Comparison of ENCODE assay signal across 24 cellular contexts in the genomic region with DNA sequence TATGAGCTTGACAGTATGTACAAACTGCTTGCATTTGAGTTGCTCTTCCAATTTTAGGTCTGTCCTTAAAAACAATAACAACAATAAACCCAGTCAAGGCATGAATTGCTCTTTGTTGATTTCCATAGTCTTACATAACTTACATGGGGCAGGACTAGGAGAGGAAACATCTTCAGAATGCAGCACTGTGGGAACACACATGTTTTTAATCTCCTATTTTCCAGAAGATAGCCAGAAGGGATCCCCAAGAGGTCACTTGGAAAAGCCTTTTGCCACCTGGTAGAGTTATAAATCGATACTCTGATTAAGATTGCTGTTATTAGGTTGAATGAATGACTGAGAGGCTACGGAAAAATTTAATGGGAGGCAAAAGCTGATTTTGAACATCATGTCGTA.
DNase-seq lines count a peak whose midpoint lies in the region; ATAC-seq and TF ChIP-seq lines count a peak whose summit lies in the region.
"Had no signal": no experiment of that assay in that cellular context is flagged by ENCODE, and none has a peak within 500 bp of the region (broad histone marks: within the 10 kb centered on the region; RNA-seq: fewer than 3 reads in every experiment).

No MANE protein-coding gene starts in this region.

- H2BK5ac ChIP-seq in IMR-90 (ENCODE audit: low read depth, low read length, poor library complexity, severe bottlenecking), result no peak overlapping the region

- no peak overlapping the region for H2AK9ac ChIP-seq in IMR-90 (replicated peaks; ENCODE audit: low read depth, low read length, poor library complexity)

- in situ Hi-C loops in IMR-90 (cut with MboI; ENCODE audit: low sequenced_read_pairs), result no loop called here

- no peak overlapping the region for H2BK20ac ChIP-seq in IMR-90 (ENCODE audit: low read depth, low read length)

- H3K79me1 ChIP-seq in IMR-90 (ENCODE audit: low read depth in 1 of 2, low read length in 2 of 2), result no peaks in the 10 kb centered on the region

- H3K9ac ChIP-seq in IMR-90 (ENCODE audit: low read depth, low read length), result no peak overlapping the region

- no peak overlapping the region for H3K18ac ChIP-seq in IMR-90 (ENCODE audit: low read depth, low read length)

- no peaks in the 10 kb centered on the region for H3K9me3 ChIP-seq in IMR-90 (ENCODE audit: control insufficient read depth, insufficient read depth, low read length)
- H3K9me3 ChIP-seq: BE2C, breast epithelium, SJCRH30, upper lobe of left lung had no signal

- no peak overlapping the region for H3K4me2 ChIP-seq in IMR-90 (ENCODE audit: low read depth, low read length)

- DNase-seq in BJ (ENCODE audit: low read depth) (peak; percentile 62), IMR-90 (peak; percentile 29), fibroblast of mammary gland (ENCODE audit: low read depth) (peak; percentile 56), putamen (ENCODE audit: low spot score) (peak; percentile 17), GM19240 (ENCODE audit: insufficient read length, low spot score) (no peak), RWPE1 (ENCODE audit: low spot score) (no peak)
- no peak for DNase-seq in activated naive CD4-positive, alpha-beta T cell treated with anti-CD3 and anti-CD28 coated beads, Interleukin-2, amount 10 ng/mL, durations not matched to agents 7 days and 5 days
- DNase-seq: activated CD4-positive, alpha-beta T cell treated with anti-CD3 and anti-CD28 coated beads, Interleukin-2, amount 50 U/mL, for 1 hour; activated CD8-positive, alpha-beta memory T cell treated with anti-CD3 and anti-CD28 coated beads, Interleukin-2, amount 50 U/mL, for 4 hours; activated effector memory CD4-positive, alpha-beta T cell treated with Interleukin-2 at 50 U/mL for 16 hours; activated naive CD8-positive, alpha-beta T cell treated with anti-CD3 and anti-CD28 coated beads, Interleukin-2, amount 50 U/mL, for 24 hours; dermis blood vessel endothelial cell; nephron progenitor cell; OCI-M1; stimulated activated CD4-positive, alpha-beta T cell treated with anti-CD3 and anti-CD28 coated beads, Interleukin-2, amount 100 ng/mL, for 24 hours; stimulated activated naive CD8-positive, alpha-beta T cell treated with anti-CD3 and anti-CD28 coated beads, Interleukin-15, Interleukin-2, amounts not matched to agents 100 U/mL and 50 U/mL, for 24 hours; T-helper 2 cell; upper lobe of left lung; WERI-Rb-1 had no signal

- peaks cover 3% of the 10 kb centered on the region for H3K4me1 ChIP-seq in IMR-90 (ENCODE audit: control insufficient read depth, insufficient read depth, low read length)
- H3K4me1 ChIP-seq: BE2C, breast epithelium, SJCRH30, upper lobe of left lung had no signal

- dilution Hi-C loops in IMR-90 (cut with HindIII; ENCODE audit: low sequenced_read_pairs, unreplicated experiment), result no loop called here

- peaks cover 3% of the 10 kb centered on the region for H3K9me3 Mint-ChIP-seq in activated naive CD4-positive, alpha-beta T cell treated with anti-CD3 and anti-CD28 coated beads, Interleukin-2, amount 10 ng/mL, durations not matched to agents 7 days and 5 days
- H3K9me3 Mint-ChIP-seq: activated naive CD8-positive, alpha-beta T cell treated with anti-CD3 and anti-CD28 coated beads, Interleukin-2, amount 50 U/mL, for 24 hours had no signal

- H3K27me3 Mint-ChIP-seq in activated naive CD4-positive, alpha-beta T cell treated with anti-CD3 and anti-CD28 coated beads, Interleukin-2, amount 10 ng/mL, durations not matched to agents 7 days and 5 days, result no peaks in the 10 kb centered on the region
- H3K27me3 Mint-ChIP-seq: activated naive CD8-positive, alpha-beta T cell treated with anti-CD3 and anti-CD28 coated beads, Interleukin-2, amount 50 U/mL, for 24 hours had no signal

- no peak overlapping the region for H4K5ac ChIP-seq in IMR-90 (ENCODE audit: low read depth, low read length)

- H3K14ac ChIP-seq in IMR-90 (replicated peaks; ENCODE audit: low read depth, low read length), result no peak overlapping the region

- no peak overlapping the region for H3K23ac ChIP-seq in IMR-90 (ENCODE audit: low read depth, low read length)

- no peaks in the 10 kb centered on the region for H3K4me1 Mint-ChIP-seq in activated naive CD4-positive, alpha-beta T cell treated with anti-CD3 and anti-CD28 coated beads, Interleukin-2, amount 10 ng/mL, durations not matched to agents 7 days and 5 days
- H3K4me1 Mint-ChIP-seq: activated naive CD8-positive, alpha-beta T cell treated with anti-CD3 and anti-CD28 coated beads, Interleukin-2, amount 50 U/mL, for 24 hours; nephron progenitor cell had no signal

- no TSS peak for BruUV-seq in IMR-90 (replicated peaks; lab: Mats Ljungman, UMichigan)

- H3K4ac ChIP-seq in IMR-90 (ENCODE audit: low read depth, low read length), result no peak overlapping the region

- ATAC-seq in IMR-90 (ENCODE audit: low read depth) (peak; percentile 31; the same call in 1 of the 2 replicates), GM18858 (IDR thresholded peaks at IDR 0.05; ENCODE audit: unreplicated experiment) (no peak)
- ATAC-seq: activated naive CD8-positive, alpha-beta T cell treated with anti-CD3 and anti-CD28 coated beads, Interleukin-2, amount 50 U/mL, for 24 hours; stimulated activated naive CD8-positive, alpha-beta T cell treated with anti-CD3 and anti-CD28 coated beads, Interleukin-15, Interleukin-2, amounts not matched to agents 100 U/mL and 50 U/mL, for 24 hours had no signal

- H3K36me3 Mint-ChIP-seq in activated naive CD4-positive, alpha-beta T cell treated with anti-CD3 and anti-CD28 coated beads, Interleukin-2, amount 10 ng/mL, durations not matched to agents 7 days and 5 days, result no peaks in the 10 kb centered on the region

- TF ChIP-seq POLR2A in IMR-90 (IDR thresholded peaks at IDR 0.05; ENCODE audit: low read depth, low read length), result no peak

- H2AK5ac ChIP-seq in IMR-90 (ENCODE audit: low read depth, low read length), result no peak overlapping the region

- no peak overlapping the region for H3K27ac ChIP-seq in IMR-90 (ENCODE audit: insufficient read depth, low read length)
- no peak overlapping the region for H3K27ac ChIP-seq in RWPE1
- H3K27ac ChIP-seq: breast epithelium, SJCRH30, skin epidermis, upper lobe of left lung, WERI-Rb-1 had no signal

- H3K4me3 ChIP-seq in BJ (ENCODE audit: low read depth, low read length), result no peak overlapping the region
- H3K4me3 ChIP-seq in IMR-90 (ENCODE audit: insufficient read depth, low read depth, low read length), result no peak overlapping the region
- H3K4me3 ChIP-seq in fibroblast of mammary gland (ENCODE audit: control insufficient read depth, low read depth, low read length), result no peak overlapping the region
- H3K4me3 ChIP-seq: breast epithelium, SJCRH30, skin epidermis, upper lobe of left lung had no signal

- TF ChIP-seq CTCF in BJ (IDR thresholded peaks at IDR 0.05; ENCODE audit: insufficient read depth, low read depth, low read length) (no peak), IMR-90 (conservative IDR thresholded peaks at IDR 0.05; ENCODE audit: low read depth, low read length) (no peak), fibroblast of mammary gland (conservative IDR thresholded peaks at IDR 0.05; ENCODE audit: control insufficient read depth, insufficient read depth, low read depth, low read length) (no peak), RWPE1 (conservative IDR thresholded peaks at IDR 0.05; ENCODE audit: low read depth) (no peak)

- no peak overlapping the region for H4K8ac ChIP-seq in IMR-90 (ENCODE audit: low read depth in 2 of 2, low read length in 2 of 2)

- no peak overlapping the region for H3K4me3 Mint-ChIP-seq in activated naive CD4-positive, alpha-beta T cell treated with anti-CD3 and anti-CD28 coated beads, Interleukin-2, amount 10 ng/mL, durations not matched to agents 7 days and 5 days
- H3K4me3 Mint-ChIP-seq: activated naive CD8-positive, alpha-beta T cell treated with anti-CD3 and anti-CD28 coated beads, Interleukin-2, amount 50 U/mL, for 24 hours; nephron progenitor cell had no signal

- H3K36me3 ChIP-seq in BJ (ENCODE audit: control insufficient read depth, insufficient read depth, low read length), result no peaks in the 10 kb centered on the region
- no peaks in the 10 kb centered on the region for H3K36me3 ChIP-seq in IMR-90 (ENCODE audit: control insufficient read depth, insufficient read depth, low read length)
- H3K36me3 ChIP-seq: BE2C, breast epithelium, SJCRH30, upper lobe of left lung, WERI-Rb-1 had no signal

- no CpG with 5 or more reads among the region's 3 CpGs for WGBS in IMR-90 (ENCODE audit: extremely low coverage in 2 of 2, insufficient read length in 1 of 2), 2 experiments

- H3K27me3 ChIP-seq in BJ (ENCODE audit: control insufficient read depth, insufficient read depth, low read length) (no peaks in the 10 kb centered on the region), IMR-90 (ENCODE audit: control insufficient read depth, insufficient read depth, low read length) (no peaks in the 10 kb centered on the region)
- H3K27me3 ChIP-seq: BE2C, breast epithelium, SJCRH30, upper lobe of left lung had no signal

- POLR2A ChIA-PET in BJ (lab: Charles Lee), result no interaction called here
- POLR2A ChIA-PET in IMR-90 (lab: Charles Lee; ENCODE audit: unreplicated experiment), result no interaction called here
- POLR2A ChIA-PET in RWPE1 (lab: Yijun Ruan, JAX; ENCODE audit: low non-redundant PET), result no interaction called here

- peaks cover 7% of the 10 kb centered on the region; the same call in 1 of the 2 replicates for H3K9me1 ChIP-seq in IMR-90 (ENCODE audit: insufficient read depth, low read length)

- TF ChIP-seq RAD21 in IMR-90 (IDR thresholded peaks at IDR 0.05; ENCODE audit: low read length), result no peak

- no peak overlapping the region for H4K91ac ChIP-seq in IMR-90 (ENCODE audit: insufficient read depth, low read depth, low read length)

- no peak overlapping the region for H3K56ac ChIP-seq in IMR-90 (ENCODE audit: extremely low read depth, insufficient read depth, low read length)

- no peak overlapping the region for H2BK15ac ChIP-seq in IMR-90 (ENCODE audit: low read depth, low read length)

- H2BK120ac ChIP-seq in IMR-90 (ENCODE audit: low read depth, low read length), result no peak overlapping the region

- no peaks in the 10 kb centered on the region for H4K20me1 ChIP-seq in IMR-90 (ENCODE audit: insufficient read depth, low read length)

- H2AFZ ChIP-seq in IMR-90 (replicated peaks; ENCODE audit: low read length, poor library complexity), result no peak overlapping the region

- CTCF ChIA-PET in BJ (lab: Yijun Ruan, JAX) (interaction anchor here (0.6 kb wide), 1 partner anchor 9 kb away, joined by 3 read pairs; no protein-coding TSS in a partner anchor), IMR-90 (lab: Yijun Ruan, JAX) (no interaction called here), RWPE1 (lab: Yijun Ruan, JAX) (no interaction called here)
- CTCF ChIA-PET in activated naive CD4-positive, alpha-beta T cell treated with anti-CD3 and anti-CD28 coated beads, Interleukin-2, amount 10 ng/mL, durations not matched to agents 7 days and 5 days (lab: Charles Lee), result no interaction called here

- intact Hi-C loops in IMR-90 (cut with micrococcal nuclease), result no loop called here

- no peak overlapping the region for H3K27ac Mint-ChIP-seq in activated naive CD4-positive, alpha-beta T cell treated with anti-CD3 and anti-CD28 coated beads, Interleukin-2, amount 10 ng/mL, durations not matched to agents 7 days and 5 days
- H3K27ac Mint-ChIP-seq: activated naive CD8-positive, alpha-beta T cell treated with anti-CD3 and anti-CD28 coated beads, Interleukin-2, amount 50 U/mL, for 24 hours; nephron progenitor cell had no signal

TF ChIP-seq in IMR-90, 13 proteins besides CTCF, POLR2A, EP300 and RAD21 (continues in another document):
- TF ChIP-seq SMC3 (IDR thresholded peaks at IDR 0.05; ENCODE audit: low read depth, low read length), result no peak

Comparison
In these comparisons a context has a peak if more than half of its experiments do, and no peak if none do; other contexts are left out.
1. DNase-seq: peak in BJ (single experiment), IMR-90 (single experiment), fibroblast of mammary gland (single experiment) and putamen (single experiment); none in activated naive CD4-positive, alpha-beta T cell treated with anti-CD3 and anti-CD28 coated beads, Interleukin-2, amount 10 ng/mL, durations not matched to agents 7 days and 5 days (single experiment), GM19240 (single experiment) and RWPE1 (single experiment).